In genomic region chr5:131767891-131768290, GRCh38 we compare ENCODE assay signal across 23 cellular contexts. TPM values are rescaled to one million over a fixed set of nuclear protein-coding genes. Genes with fewer than 3 reads are reported as not detected.
A peak's percentile ranks its signal among the peaks of the same experiment; 100 is the strongest.
DNase-seq lines count a peak whose midpoint lies in the region; ATAC-seq and FAIRE-seq lines count a peak whose summit lies in the region.
"Had no signal": no experiment of that assay in that cellular context is flagged by ENCODE, and none has a peak within 500 bp of the region (broad histone marks: within the 10 kb centered on the region; RNA-seq: fewer than 3 reads in every experiment).

No MANE protein-coding gene starts in this region.

- no peak overlapping the region for H3K27ac ChIP-seq in small intestine (ENCODE audit: low read depth in 1 of 2, low read length in 1 of 2)
- H3K27ac ChIP-seq: 22Rv1; A549; BLaER1 treated with 17β-estradiol and CSF1 and Interleukin-3, amounts not matched to agents 10 nM and 100 nM; C4-2B had no signal

- H3K27me3 ChIP-seq in small intestine (ENCODE audit: control insufficient read depth in 2 of 2, insufficient read depth in 2 of 2, low read length in 2 of 2), result no peaks in the 10 kb centered on the region
- H3K27me3 ChIP-seq: BLaER1 treated with 17β-estradiol and CSF1 and Interleukin-3, amounts not matched to agents 10 nM and 100 nM had no signal

- no peak overlapping the region for H3K4me3 ChIP-seq in small intestine (ENCODE audit: low read depth in 1 of 2, low read length in 2 of 2)
- H3K4me3 ChIP-seq: A549; BLaER1 treated with 17β-estradiol and CSF1 and Interleukin-3, amounts not matched to agents 10 nM and 100 nM had no signal

- peaks cover 2 to 4% of the 10 kb centered on the region in 2 donors for H3K36me3 ChIP-seq in small intestine (ENCODE audit: control insufficient read depth in 2 of 2, insufficient read depth in 2 of 2, low read length in 2 of 2)

- H3K4me1 ChIP-seq in small intestine (ENCODE audit: control insufficient read depth in 2 of 2, insufficient read depth in 1 of 2, low read depth in 1 of 2, low read length in 1 of 2), result peaks cover 5% of the 10 kb centered on the region in 2 donors

- no peak for ATAC-seq in HG02571 (IDR thresholded peaks at IDR 0.05; ENCODE audit: unreplicated experiment)
- ATAC-seq: A549; CD8-positive, alpha-beta T cell had no signal

- FAIRE-seq in G401.6 (lab: Jason Lieb, UNC) (peak; percentile 81), RCC 7860 (lab: Jason Lieb, UNC) (peak; percentile 23), islet of Langerhans (lab: Jason Lieb, UNC) (peak; percentile 75), small intestine (lab: Jason Lieb, UNC) (peak; percentile 30)
- FAIRE-seq: GM12891, GM19239 had no signal

- H3K9me3 ChIP-seq in small intestine (ENCODE audit: control insufficient read depth, low read depth), result no peaks in the 10 kb centered on the region

- no peak for DNase-seq in RCC 7860 (ENCODE audit: low spot score)
- DNase-seq in small intestine, result no peak
- DNase-seq in activated naive CD4-positive, alpha-beta T cell treated with Interleukin-2 at 50 U/mL for 16 hours, result no peak
- no peak for DNase-seq in putamen (ENCODE audit: low spot score)
- DNase-seq: AML-193; CD4-positive, alpha-beta T cell; CD8-positive, alpha-beta T cell; DMS 273 treated with DMSO at 0.1 percent for 48 hours; DMS153; DMS53; DMS79; DND-41; EL; GF-D8 had no signal

RNA-seq across cellular contexts. Expression of gene FNIP1, which starts 28.9 kb away (rescaled TPM):
- polyA plus RNA-seq in small intestine, result 1 to 10 TPM; 4.7 to 5.9 (median 5.4) TPM
